ENCODE assay signal across 13 cellular contexts in genomic region chr4:54384152-54384551, GRCh38.
DNase-seq lines count a peak whose midpoint lies in the region; ATAC-seq and TF ChIP-seq lines count a peak whose summit lies in the region.
"Had no signal": no experiment of that assay in that cellular context is flagged by ENCODE, and none has a peak within 500 bp of the region (broad histone marks: within the 10 kb centered on the region; RNA-seq: fewer than 3 reads in every experiment).

No MANE protein-coding gene starts in this region.

- H3K27me3 ChIP-seq in GM23248 (replicated peaks; ENCODE audit: insufficient read depth) (no peaks in the 10 kb centered on the region), mesenchymal stem cell (ENCODE audit: control insufficient read depth in 1 of 2, insufficient read depth in 1 of 2, low read length in 2 of 2) (peaks cover 0 to 21% of the 10 kb centered on the region in 2 experiments)

- no peak overlapping the region for H4K8ac ChIP-seq in mesenchymal stem cell (ENCODE audit: low read length)

- no peaks in the 10 kb centered on the region for H3K9me2 ChIP-seq in GM23248 (ENCODE audit: insufficient read depth)

- no peak overlapping the region for H3K9ac ChIP-seq in GM23248
- no peak overlapping the region for H3K9ac ChIP-seq in mesenchymal stem cell (ENCODE audit: low read length)

- no peaks in the 10 kb centered on the region for H3F3A ChIP-seq in GM23248 (ENCODE audit: insufficient read depth)

- H3K4me3 Mint-ChIP-seq in stimulated activated memory B cell treated with anti-CD40 and anti-IgM and Interleukin-4, amounts not matched to agents 10 μg/mL and 1 μg/mL and 100 μg/mL, for 72 hours: no peak overlapping the region
- H3K4me3 Mint-ChIP-seq: B cell; CD4-positive, CD25-positive, alpha-beta regulatory T cell; CD8-positive, alpha-beta memory T cell had no signal

- no peaks in the 10 kb centered on the region for H3K9me3 ChIP-seq in GM23248 (ENCODE audit: low read depth)
- H3K9me3 ChIP-seq in HEK293 (ENCODE audit: control insufficient read depth, insufficient read depth, low read depth, low read length): no peaks in the 10 kb centered on the region
- no peaks in the 10 kb centered on the region for H3K9me3 ChIP-seq in mesenchymal stem cell (ENCODE audit: control insufficient read depth, low read length)

- CTCF ChIA-PET in HEK293 (lab: Yijun Ruan, JAX): interaction anchor here (0.6 kb wide), 1 partner anchor 73 kb away, joined by 5 read pairs; no protein-coding TSS in a partner anchor

- no peak overlapping the region for H3K27ac Mint-ChIP-seq in stimulated activated memory B cell treated with anti-CD40 and anti-IgM and Interleukin-4, amounts not matched to agents 10 μg/mL and 1 μg/mL and 100 μg/mL, for 72 hours
- H3K27ac Mint-ChIP-seq: B cell; CD4-positive, CD25-positive, alpha-beta regulatory T cell had no signal

- no peak overlapping the region for H2BK15ac ChIP-seq in mesenchymal stem cell (ENCODE audit: low read depth, poor library complexity, severe bottlenecking)

- in situ Hi-C loops in GM23248 (cut with MboI): no loop called here

- H3K4me2 ChIP-seq in GM23248 (ENCODE audit: unreplicated experiment) (no peak overlapping the region), mesenchymal stem cell (ENCODE audit: low read length, poor library complexity, severe bottlenecking) (no peak overlapping the region)

- H2BK5ac ChIP-seq in mesenchymal stem cell (ENCODE audit: low read depth, low read length, poor library complexity, severe bottlenecking): no peak overlapping the region

- H3K27me3 Mint-ChIP-seq in stimulated activated memory B cell treated with anti-CD40 and anti-IgM and Interleukin-4, amounts not matched to agents 10 μg/mL and 1 μg/mL and 100 μg/mL, for 72 hours: no peaks in the 10 kb centered on the region
- H3K27me3 Mint-ChIP-seq: CD4-positive, CD25-positive, alpha-beta regulatory T cell had no signal

- H2AFZ ChIP-seq in GM23248 (0 out of 2 replicates have a peak overlapping the region, but pooled peaks have one; percentile 43), mesenchymal stem cell (ENCODE audit: low read depth, low read length) (peak overlapping the region; percentile 80)

- no peak overlapping the region for H2AK5ac ChIP-seq in mesenchymal stem cell (ENCODE audit: low read length, severe bottlenecking)

- no peaks in the 10 kb centered on the region for H3K36me3 Mint-ChIP-seq in stimulated activated memory B cell treated with anti-CD40 and anti-IgM and Interleukin-4, amounts not matched to agents 10 μg/mL and 1 μg/mL and 100 μg/mL, for 72 hours
- H3K36me3 Mint-ChIP-seq: CD4-positive, CD25-positive, alpha-beta regulatory T cell; CD8-positive, alpha-beta memory T cell had no signal

- H3K27ac ChIP-seq in GM23248 (no peak overlapping the region), HEK293 (ENCODE audit: extremely low read depth, low read depth, low read length) (no peak overlapping the region), mesenchymal stem cell (ENCODE audit: low read length, poor library complexity, severe bottlenecking) (no peak overlapping the region)

- POLR2A ChIA-PET in HEK293 (lab: Yijun Ruan, JAX): no interaction called here

- no peak overlapping the region for H3K4ac ChIP-seq in mesenchymal stem cell (ENCODE audit: low read depth in 1 of 2, low read length in 2 of 2)

- H3K23ac ChIP-seq in mesenchymal stem cell (ENCODE audit: low read length in 2 of 2): no peak overlapping the region

- TF ChIP-seq CTCF in HEK293 (tag by site-specific recombination; IDR thresholded peaks at IDR 0.05): no peak

- H3K79me1 ChIP-seq in mesenchymal stem cell (replicated peaks; ENCODE audit: low read length, poor library complexity, severe bottlenecking): no peaks in the 10 kb centered on the region

- H4K20me1 ChIP-seq in GM23248 (ENCODE audit: insufficient read depth): no peaks in the 10 kb centered on the region

- H2BK120ac ChIP-seq in mesenchymal stem cell (ENCODE audit: low read depth, low read length): no peak overlapping the region

- no peaks in the 10 kb centered on the region for H3K4me1 Mint-ChIP-seq in stimulated activated memory B cell treated with anti-CD40 and anti-IgM and Interleukin-4, amounts not matched to agents 10 μg/mL and 1 μg/mL and 100 μg/mL, for 72 hours
- H3K4me1 Mint-ChIP-seq: B cell; CD4-positive, CD25-positive, alpha-beta regulatory T cell; CD8-positive, alpha-beta memory T cell had no signal

- H3K9me3 Mint-ChIP-seq in stimulated activated memory B cell treated with anti-CD40 and anti-IgM and Interleukin-4, amounts not matched to agents 10 μg/mL and 1 μg/mL and 100 μg/mL, for 72 hours: peaks cover 4% of the 10 kb centered on the region

- WGBS in GM23248 (ENCODE audit: low coverage in 1 of 2, low lambda C conversion rate in 2 of 2, missing lambda C conversion rate in 2 of 2), 2 experiments: 80 to 81% methylated on average over 5 of the region's 5 CpGs
- WGBS in mesenchymal stem cell: 86% methylated on average over 5 of the region's 5 CpGs

- H2BK12ac ChIP-seq in mesenchymal stem cell (ENCODE audit: low read length in 2 of 2): no peak overlapping the region

- H3K18ac ChIP-seq in mesenchymal stem cell (ENCODE audit: low read depth in 1 of 2, low read length in 2 of 2): no peak overlapping the region

- H3K4me3 ChIP-seq in GM23248 (no peak overlapping the region), HEK293 (ENCODE audit: low read depth, low read length) (no peak overlapping the region), mesenchymal stem cell (ENCODE audit: insufficient read depth in 1 of 2, low read depth in 1 of 2, low read length in 2 of 2) (no peak overlapping the region)
- H3K4me3 ChIP-seq: GM12878 had no signal

- no peaks in the 10 kb centered on the region for H3K4me1 ChIP-seq in GM23248 (ENCODE audit: insufficient read depth)
- H3K4me1 ChIP-seq in HEK293 (ENCODE audit: control insufficient read depth, insufficient read depth, low read length): no peaks in the 10 kb centered on the region
- H3K4me1 ChIP-seq in mesenchymal stem cell (ENCODE audit: control insufficient read depth, insufficient read depth, low read depth, low read length): no peaks in the 10 kb centered on the region

- H4K91ac ChIP-seq in mesenchymal stem cell (ENCODE audit: low read length): no peak overlapping the region

- H3K36me3 ChIP-seq in GM23248 (ENCODE audit: low read depth) (no peaks in the 10 kb centered on the region), HEK293 (ENCODE audit: control insufficient read depth in 2 of 2, insufficient read depth in 1 of 2, low read length in 2 of 2) (no peaks in the 10 kb centered on the region), mesenchymal stem cell (ENCODE audit: control insufficient read depth in 1 of 2, insufficient read depth in 2 of 2, low read depth in 1 of 2, low read length in 2 of 2) (no peaks in the 10 kb centered on the region)

- H3K79me2 ChIP-seq in GM23248 (ENCODE audit: insufficient read depth): no peaks in the 10 kb centered on the region

- no peak overlapping the region for H3K14ac ChIP-seq in mesenchymal stem cell (ENCODE audit: low read length in 2 of 2)

- ATAC-seq in stimulated activated memory B cell treated with anti-CD40 and anti-IgM and Interleukin-4, amounts not matched to agents 10 μg/mL and 1 μg/mL and 100 μg/mL, for 72 hours: peak; percentile 17

- no peak for DNase-seq in GM23248
- DNase-seq in mesenchymal stem cell: no peak
- no peak for DNase-seq in cerebellar cortex (ENCODE audit: low spot score)
- no peak for DNase-seq in NK-92 (lab: John Stamatoyannopoulos, UW; ENCODE audit: unreplicated experiment)
- DNase-seq in NCI-H2107 (lab: John Stamatoyannopoulos, UW): no peak
- DNase-seq: 8988T, DMS 273 treated with DMSO at 0.1 percent for 48 hours had no signal

TF ChIP-seq in HEK293, 187 proteins besides CTCF, POLR2A, EP300 and RAD21:
- TF ChIP-seq ZNF350 (tag by site-specific recombination; IDR thresholded peaks at IDR 0.05) (no peak), ZFP3 (tag by site-specific recombination; IDR thresholded peaks at IDR 0.05; ENCODE audit: low read depth) (peak; percentile 62; the same call in 1 of the 2 replicates), ZXDB (tag by site-specific recombination; IDR thresholded peaks at IDR 0.05) (no peak)
